ENCODE assay signal across 1 cellular context in genomic region chr12:102061556-102062418, GRCh38.
TF ChIP-seq lines count a peak whose summit lies in the region.

TSS of gene WASHC3 (minus strand) at chr12:102061991. CDS start at chr12:102061962, 29 bp downstream.

TF ChIP-seq in GM12878, 131 proteins besides CTCF, POLR2A, EP300 and RAD21 (continued from another document):
- TF ChIP-seq IRF5 (IDR thresholded peaks at IDR 0.05; ENCODE audit: borderline replicate concordance) (no peak), KDM1A (IDR thresholded peaks at IDR 0.05; ENCODE audit: borderline replicate concordance) (no peak), SMAD1 (IDR thresholded peaks at IDR 0.05; ENCODE audit: low read depth, partially characterized antibody) (peak; percentile 72), RCOR1 (conservative IDR thresholded peaks at IDR 0.05; ENCODE audit: low read depth, low read length) (peak; percentile 12; the same call in 1 of the 2 replicates), PML (IDR thresholded peaks at IDR 0.05; ENCODE audit: low read length) (no peak), ZBED1 (IDR thresholded peaks at IDR 0.05; ENCODE audit: borderline replicate concordance) (peak; percentile 76), RELA (IDR thresholded peaks at IDR 0.05; ENCODE audit: borderline replicate concordance, partially characterized antibody) (no peak), ATF7 (IDR thresholded peaks at IDR 0.05; ENCODE audit: low read depth) (peak; percentile 96), ZSCAN29 (IDR thresholded peaks at IDR 0.05) (no peak), IKZF2 (IDR thresholded peaks at IDR 0.05) (peak in 1 of 2 experiments; percentile 23; a peak in 2 of 4 replicates), ASH2L (IDR thresholded peaks at IDR 0.05; ENCODE audit: borderline replicate concordance, low read depth) (no peak)
